ENCODE assay signal across 9 cellular contexts in genomic region chr5:123814796-123815479, GRCh38.
DNase-seq lines count a peak whose midpoint lies in the region; ATAC-seq and TF ChIP-seq lines count a peak whose summit lies in the region.
"Had no signal": no experiment of that assay in that cellular context is flagged by ENCODE, and none has a peak within 500 bp of the region (broad histone marks: within the 10 kb centered on the region; RNA-seq: fewer than 3 reads in every experiment).

No MANE protein-coding gene starts in this region.

- H3K4me3 ChIP-seq in right atrium auricular region: no peak overlapping the region
- H3K4me3 ChIP-seq: mucosa of descending colon had no signal

- ATAC-seq in HG03432 (IDR thresholded peaks at IDR 0.05; ENCODE audit: unreplicated experiment): no peak
- ATAC-seq: mucosa of descending colon had no signal

- peak; percentile 37 for DNase-seq in NCI-H2029 treated with DMSO at 0.1 percent for 48 hours (lab: John Stamatoyannopoulos, UW)
- DNase-seq in NCI-H2029 (lab: John Stamatoyannopoulos, UW): no peak
- peak; percentile 30 for DNase-seq in amniotic epithelial cell (ENCODE audit: low read depth)
- DNase-seq in right atrium auricular region (ENCODE audit: low spot score): no peak
- DNase-seq in superior temporal gyrus (ENCODE audit: extremely low spot score): peak; percentile 47
- no peak for DNase-seq in NCI-H510A (lab: John Stamatoyannopoulos, UW)
- no peak for DNase-seq in SKM-1 treated with dmso at 0.1 percent for 144 hours (lab: John Stamatoyannopoulos, UW; ENCODE audit: unreplicated experiment)
- DNase-seq: mucosa of descending colon had no signal

- no peaks in the 10 kb centered on the region for H3K36me3 ChIP-seq in right atrium auricular region

- peak overlapping the region; percentile 66 to 78 for H3K27ac ChIP-seq in right atrium auricular region

- no peak for TF ChIP-seq CTCF in right atrium auricular region (IDR thresholded peaks at IDR 0.05)

- peaks cover 0 to 33% of the 10 kb centered on the region in 2 donors for H3K4me1 ChIP-seq in right atrium auricular region

- no peaks in the 10 kb centered on the region for H3K27me3 ChIP-seq in right atrium auricular region

- H3K9me3 ChIP-seq in right atrium auricular region: no peaks in the 10 kb centered on the region
- H3K9me3 ChIP-seq: mucosa of descending colon had no signal

Comparison
In these comparisons a context has a peak if more than half of its experiments do, and no peak if none do; other contexts are left out.
1. DNase-seq: peak in NCI-H2029 treated with DMSO at 0.1 percent for 48 hours (single experiment), amniotic epithelial cell (single experiment) and superior temporal gyrus (single experiment); none in NCI-H2029 (single experiment), right atrium auricular region (single experiment), NCI-H510A (single experiment) and SKM-1 treated with dmso at 0.1 percent for 144 hours (single experiment).